11 cellular contexts compared by ENCODE assay signal in the genomic region with DNA sequence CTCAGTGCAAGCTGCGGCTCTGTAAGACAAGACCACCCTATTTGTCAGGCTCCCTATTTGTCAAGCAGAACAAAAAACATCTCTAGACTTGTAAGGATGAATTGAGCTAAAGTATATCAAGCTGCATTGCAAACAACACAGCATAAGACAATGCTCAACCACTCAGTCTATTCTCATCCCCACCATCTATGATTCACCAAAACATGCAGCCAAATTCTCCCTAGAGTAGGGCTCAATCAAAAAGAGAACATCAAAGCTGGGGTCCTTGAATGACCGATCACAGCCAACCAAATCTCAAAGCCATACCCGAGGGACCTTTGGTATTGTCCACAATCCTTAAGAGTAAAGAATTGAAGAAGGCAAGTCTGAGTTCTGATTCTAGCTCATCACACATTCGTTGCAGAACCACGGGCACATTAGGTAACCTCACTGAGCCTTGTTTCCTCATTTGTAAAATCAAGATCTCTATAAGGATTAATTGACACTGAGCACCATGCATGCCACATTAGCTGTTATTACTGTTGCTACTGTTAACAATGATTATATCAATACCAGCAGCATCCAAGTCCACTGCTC. TPM values are rescaled to one million over a fixed set of nuclear protein-coding genes. Genes with fewer than 3 reads are reported as not detected.
A peak's percentile ranks its signal among the peaks of the same experiment; 100 is the strongest.
DNase-seq lines count a peak whose midpoint lies in the region; ATAC-seq, FAIRE-seq and TF ChIP-seq lines count a peak whose summit lies in the region.
"Had no signal": no experiment of that assay in that cellular context is flagged by ENCODE, and none has a peak within 500 bp of the region (broad histone marks: within the 10 kb centered on the region; RNA-seq: fewer than 3 reads in every experiment).

No MANE protein-coding gene starts in this region.

- no peaks in the 10 kb centered on the region for H3K27me3 ChIP-seq in CD4-positive, alpha-beta memory T cell (ENCODE audit: insufficient read depth, low read length)

- FAIRE-seq in kidney (lab: Jason Lieb, UNC): no peak
- FAIRE-seq: colon had no signal

- CTCF ChIA-PET in CD4-positive, alpha-beta memory T cell (lab: Charles Lee; ENCODE audit: partially characterized antibody): interaction anchor here (0.5 to 4.8 kb wide), 13 partner anchors 12 to 925 kb away, joined by 3 to 26 read pairs (median 4); a partner anchor contains a TSS

- TF ChIP-seq CTCF in kidney (IDR thresholded peaks at IDR 0.05; ENCODE audit: borderline replicate concordance, extremely low read depth, insufficient read depth): no peak

- peak overlapping the region in 7 of 8 donors; percentile 57 to 81 (median 71) for H3K4me3 Mint-ChIP-seq in CD4-positive, alpha-beta memory T cell
- peak overlapping the region; percentile 42 to 91 (median 72) for H3K4me3 Mint-ChIP-seq in IgD-negative memory B cell

- POLR2A ChIA-PET in CD4-positive, alpha-beta memory T cell (lab: Charles Lee; ENCODE audit: partially characterized antibody): interaction anchor here (0.7 to 4.0 kb wide), 15 partner anchors 9 to 218 kb away, joined by 3 to 51 read pairs (median 4); a partner anchor contains a TSS

- H3K4me1 Mint-ChIP-seq in CD4-positive, alpha-beta memory T cell: peaks cover 51 to 88% (median 68%) of the 10 kb centered on the region in 4 donors
- peaks cover 40 to 67% (median 48%) of the 10 kb centered on the region in 3 donors for H3K4me1 Mint-ChIP-seq in IgD-negative memory B cell

- intact Hi-C loops in CD4-positive, alpha-beta memory T cell (cut with micrococcal nuclease): loop anchor here (2.0 kb wide), 1 partner anchor 13 kb away; no protein-coding TSS in a partner anchor
- intact Hi-C loops in kidney (cut with DNase I): no loop called here

- ATAC-seq in GM21390 (IDR thresholded peaks at IDR 0.05; ENCODE audit: unreplicated experiment): peak; percentile 29

- H3K9ac ChIP-seq in kidney (ENCODE audit: low read length in 2 of 2): no peak overlapping the region

- peak overlapping the region in 1 of 2 donors; percentile 10 for H3K4me3 ChIP-seq in CD4-positive, alpha-beta memory T cell (ENCODE audit: low read length in 2 of 2)
- no peak overlapping the region for H3K4me3 ChIP-seq in kidney (ENCODE audit: low read length in 2 of 2)
- H3K4me3 ChIP-seq: lung, SK-N-MC had no signal

- peak overlapping the region; percentile 48 for H3K27ac ChIP-seq in CD4-positive, alpha-beta memory T cell (ENCODE audit: low read depth, low read length)
- peak overlapping the region; percentile 48 to 71 for H3K27ac ChIP-seq in kidney (ENCODE audit: low read depth in 2 of 2, low read length in 2 of 2)
- H3K27ac ChIP-seq: SK-N-MC had no signal

- H3K4me1 ChIP-seq in CD4-positive, alpha-beta memory T cell (ENCODE audit: insufficient read depth, low read length): peaks cover 56% of the 10 kb centered on the region
- H3K4me1 ChIP-seq in kidney (ENCODE audit: control insufficient read depth in 1 of 2, insufficient read depth in 1 of 2, low read depth in 1 of 2, low read length in 2 of 2): peaks cover 16 to 22% of the 10 kb centered on the region in 2 donors

- peak in 1 of 5 donors; percentile 27 for DNase-seq in CD4-positive, alpha-beta memory T cell
- no peak for DNase-seq in kidney
- no peak for DNase-seq in NCI-H2081 (lab: John Stamatoyannopoulos, UW)
- DNase-seq in NCI-H345 (lab: John Stamatoyannopoulos, UW): no peak
- no peak for DNase-seq in AG20443 (ENCODE audit: low spot score)
- no peak for DNase-seq in NCI-H128 (lab: John Stamatoyannopoulos, UW; ENCODE audit: unreplicated experiment)

- no peaks in the 10 kb centered on the region for H3K27me3 Mint-ChIP-seq in CD4-positive, alpha-beta memory T cell
- no peaks in the 10 kb centered on the region for H3K27me3 Mint-ChIP-seq in IgD-negative memory B cell

- H3K36me3 ChIP-seq in CD4-positive, alpha-beta memory T cell (ENCODE audit: insufficient read depth, low read length): no peaks in the 10 kb centered on the region
- H3K36me3 ChIP-seq in kidney (ENCODE audit: control insufficient read depth in 1 of 2, insufficient read depth in 2 of 2, low read length in 2 of 2): no peaks in the 10 kb centered on the region

- peak overlapping the region; percentile 85 to 95 (median 89) for H3K27ac Mint-ChIP-seq in CD4-positive, alpha-beta memory T cell
- peak overlapping the region; percentile 27 to 90 (median 59) for H3K27ac Mint-ChIP-seq in IgD-negative memory B cell

- H3K36me3 Mint-ChIP-seq in CD4-positive, alpha-beta memory T cell: peaks cover 22 to 41% of the 10 kb centered on the region in 2 donors
- H3K36me3 Mint-ChIP-seq in IgD-negative memory B cell: peaks cover 18% of the 10 kb centered on the region

- no peaks in the 10 kb centered on the region for H3K9me3 ChIP-seq in CD4-positive, alpha-beta memory T cell (ENCODE audit: control insufficient read depth in 1 of 2, low read length in 2 of 2)
- H3K9me3 ChIP-seq in kidney (ENCODE audit: control insufficient read depth in 1 of 2, low read length in 2 of 2): no peaks in the 10 kb centered on the region

- peaks cover 0 to 1% (median 0%) of the 10 kb centered on the region in 8 donors for H3K9me3 Mint-ChIP-seq in CD4-positive, alpha-beta memory T cell
- H3K9me3 Mint-ChIP-seq in IgD-negative memory B cell: no peaks in the 10 kb centered on the region

RNA-seq across cellular contexts. Expression of a gene that starts 31.2 kb away (rescaled TPM):
- total RNA-seq in CD4-positive, alpha-beta memory T cell: 10 to 100 TPM; 47.1 to 59.7 TPM
- 10 to 100 TPM; 38.3 to 57.0 TPM for polyA plus RNA-seq in CD4-positive, alpha-beta memory T cell
- polyA plus RNA-seq in IgD-negative memory B cell (43.1 TPM), kidney (ENCODE audit: insufficient read depth, low read depth, low replicate concordance) (15.3 TPM)
- total RNA-seq in kidney: 34.1 TPM
